Comparison of ENCODE assay signal across 11 cellular contexts in the genomic region with DNA sequence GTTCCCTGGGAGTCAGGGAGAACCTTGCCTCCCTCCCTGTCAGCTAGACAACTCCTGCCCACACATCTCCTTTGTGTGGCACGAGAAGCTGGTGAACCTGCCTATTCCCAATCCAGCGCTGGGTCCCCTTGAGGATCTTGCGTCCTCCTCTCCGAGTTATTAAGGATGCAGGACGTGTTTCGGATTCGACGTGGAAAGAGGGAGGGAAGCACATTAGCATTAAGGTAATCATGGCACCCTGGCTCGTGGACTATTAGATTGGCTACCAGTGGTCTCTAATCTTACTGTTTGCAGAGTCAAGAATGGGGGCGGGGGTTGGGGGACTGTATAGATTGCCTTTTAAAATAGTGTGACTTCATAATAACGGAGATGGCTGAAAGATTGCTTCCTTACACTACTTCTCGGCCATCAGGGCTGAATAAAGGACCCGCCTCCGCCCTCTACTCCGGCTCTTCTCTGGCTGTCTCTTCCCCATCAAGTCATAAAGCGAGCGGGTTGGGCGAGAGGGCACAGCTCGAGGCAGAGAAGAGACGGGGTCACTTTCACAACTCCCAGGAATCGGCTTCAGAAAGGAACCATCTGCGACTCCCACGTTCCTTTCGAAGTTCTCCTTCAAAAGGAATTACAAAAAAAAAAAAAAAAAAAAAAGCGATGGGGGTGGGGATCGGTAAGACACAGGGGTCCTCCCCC. TPM values are rescaled to one million over a fixed set of nuclear protein-coding genes. Genes with fewer than 3 reads are reported as not detected.
A peak's percentile ranks its signal among the peaks of the same experiment; 100 is the strongest.
DNase-seq lines count a peak whose midpoint lies in the region; ATAC-seq and TF ChIP-seq lines count a peak whose summit lies in the region.
"Had no signal": no experiment of that assay in that cellular context is flagged by ENCODE, and none has a peak within 500 bp of the region (broad histone marks: within the 10 kb centered on the region; RNA-seq: fewer than 3 reads in every experiment).

No MANE protein-coding gene starts in this region.

- H3K9ac ChIP-seq in parathyroid adenoma = no peak overlapping the region

- intact Hi-C loops in esophagus squamous epithelium (cut with DNase I) = no loop called here

- H3K9me3 ChIP-seq in esophagus squamous epithelium (no peaks in the 10 kb centered on the region), parathyroid adenoma (ENCODE audit: control insufficient read depth, low read length) (no peaks in the 10 kb centered on the region)

- ATAC-seq in HG02852 (IDR thresholded peaks at IDR 0.05; ENCODE audit: unreplicated experiment) = no peak
- ATAC-seq in GM21825 (IDR thresholded peaks at IDR 0.05; ENCODE audit: unreplicated experiment) = no peak

- H2AFZ ChIP-seq in parathyroid adenoma = no peak overlapping the region
- H2AFZ ChIP-seq: PC-9 had no signal

- H3K79me2 ChIP-seq in parathyroid adenoma = no peaks in the 10 kb centered on the region

- DNase-seq in ELR (ENCODE audit: low read depth) = peak; percentile 0
- peak; percentile 13 for DNase-seq in NCI-H510A (lab: John Stamatoyannopoulos, UW)
- DNase-seq in esophagus squamous epithelium (lab: John Stamatoyannopoulos, UW) = no peak
- no peak for DNase-seq in NCI-H2081 (lab: John Stamatoyannopoulos, UW)
- no peak for DNase-seq in activated T-cell treated with anti-CD3 and anti-CD28 coated beads, Interleukin-2, amount 50 U/mL, for 48 hours
- DNase-seq: GF-D8, KBM-7, PC-9 had no signal

- peaks cover 4 to 35% (median 8%) of the 10 kb centered on the region in 3 donors for H3K4me1 ChIP-seq in esophagus squamous epithelium
- H3K4me1 ChIP-seq in parathyroid adenoma = no peaks in the 10 kb centered on the region

- H3K27ac ChIP-seq in esophagus squamous epithelium (no peak overlapping the region), parathyroid adenoma (no peak overlapping the region)
- H3K27ac ChIP-seq: PC-9 had no signal

- 2 to 14% methylated on average over 20 to 26 of the region's 26 CpGs for WGBS in esophagus squamous epithelium, 2 donors

- peak overlapping the region; percentile 26 for H3K4me2 ChIP-seq in parathyroid adenoma (ENCODE audit: low read length)
- H3K4me2 ChIP-seq: PC-9 had no signal

- H3K36me3 ChIP-seq in esophagus squamous epithelium (no peaks in the 10 kb centered on the region), parathyroid adenoma (ENCODE audit: control insufficient read depth, insufficient read depth, low read length) (no peaks in the 10 kb centered on the region)

- H3K4me3 ChIP-seq in esophagus squamous epithelium = peak overlapping the region in 3 of 4 donors; percentile 46 to 59 (median 54)
- H3K4me3 ChIP-seq in parathyroid adenoma (ENCODE audit: low read depth, low read length) = peak overlapping the region; percentile 10
- H3K4me3 ChIP-seq: PC-9 had no signal

- H3K27me3 ChIP-seq in esophagus squamous epithelium (peaks cover 0 to 54% (median 0%) of the 10 kb centered on the region in 4 donors), parathyroid adenoma (ENCODE audit: control insufficient read depth, insufficient read depth, low read length) (peaks cover 11% of the 10 kb centered on the region)

- no peak for TF ChIP-seq POLR2A in esophagus squamous epithelium (IDR thresholded peaks at IDR 0.05)

- TF ChIP-seq CTCF in esophagus squamous epithelium (IDR thresholded peaks at IDR 0.05) (no peak), parathyroid adenoma (IDR thresholded peaks at IDR 0.05) (no peak)

RNA-seq across cellular contexts. Expression of a gene that starts 1.7 kb away (rescaled TPM):
- total RNA-seq in esophagus squamous epithelium = under 1 TPM in 1 of 4 donors, not detected in 3; under 0.01 TPM
- total RNA-seq: PC-9 had no signal

Comparison
In these comparisons a context has a peak if more than half of its experiments do, and no peak if none do; other contexts are left out.
1. DNase-seq: peak in ELR (single experiment) and NCI-H510A (single experiment); none in esophagus squamous epithelium (single experiment), NCI-H2081 (0 of 2) and activated T-cell treated with anti-CD3 and anti-CD28 coated beads, Interleukin-2, amount 50 U/mL, for 48 hours (0 of 2).